1 cellular context compared by ENCODE assay signal in the genomic region with DNA sequence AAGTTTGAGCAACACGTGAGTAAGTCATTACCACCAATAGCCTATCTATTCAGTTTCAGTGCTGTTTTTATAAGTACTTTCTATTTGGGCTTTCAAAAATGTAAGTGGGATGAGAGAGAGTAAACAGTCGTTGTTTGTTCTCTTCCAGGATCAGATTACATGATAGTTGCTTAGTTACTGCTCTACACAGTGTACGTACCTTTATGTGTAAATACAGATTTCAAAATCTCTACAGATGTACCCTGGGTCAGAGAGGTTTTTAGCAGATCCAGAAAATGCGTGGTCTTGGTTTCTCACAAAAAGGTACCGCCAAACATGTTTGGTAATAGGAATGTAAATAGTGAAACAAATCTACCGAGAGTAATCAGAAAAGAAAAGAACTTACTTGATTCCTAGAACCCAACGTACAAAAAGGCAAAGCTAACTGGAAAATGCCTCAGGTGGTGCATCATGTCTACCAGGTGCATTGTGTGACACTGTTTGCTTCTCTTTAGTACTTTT.
A peak's percentile ranks its signal among the peaks of the same experiment; 100 is the strongest.
TF ChIP-seq lines count a peak whose summit lies in the region.

No MANE protein-coding gene starts in this region.

TF ChIP-seq in HepG2, 621 proteins besides CTCF, POLR2A, EP300 and RAD21 (continued from another document and continues in another):
- no peak for TF ChIP-seq ZSCAN20 (CRISPR knock-in tag; IDR thresholded peaks at IDR 0.05; ENCODE audit: borderline replicate concordance)
- TF ChIP-seq, protein P1, sequence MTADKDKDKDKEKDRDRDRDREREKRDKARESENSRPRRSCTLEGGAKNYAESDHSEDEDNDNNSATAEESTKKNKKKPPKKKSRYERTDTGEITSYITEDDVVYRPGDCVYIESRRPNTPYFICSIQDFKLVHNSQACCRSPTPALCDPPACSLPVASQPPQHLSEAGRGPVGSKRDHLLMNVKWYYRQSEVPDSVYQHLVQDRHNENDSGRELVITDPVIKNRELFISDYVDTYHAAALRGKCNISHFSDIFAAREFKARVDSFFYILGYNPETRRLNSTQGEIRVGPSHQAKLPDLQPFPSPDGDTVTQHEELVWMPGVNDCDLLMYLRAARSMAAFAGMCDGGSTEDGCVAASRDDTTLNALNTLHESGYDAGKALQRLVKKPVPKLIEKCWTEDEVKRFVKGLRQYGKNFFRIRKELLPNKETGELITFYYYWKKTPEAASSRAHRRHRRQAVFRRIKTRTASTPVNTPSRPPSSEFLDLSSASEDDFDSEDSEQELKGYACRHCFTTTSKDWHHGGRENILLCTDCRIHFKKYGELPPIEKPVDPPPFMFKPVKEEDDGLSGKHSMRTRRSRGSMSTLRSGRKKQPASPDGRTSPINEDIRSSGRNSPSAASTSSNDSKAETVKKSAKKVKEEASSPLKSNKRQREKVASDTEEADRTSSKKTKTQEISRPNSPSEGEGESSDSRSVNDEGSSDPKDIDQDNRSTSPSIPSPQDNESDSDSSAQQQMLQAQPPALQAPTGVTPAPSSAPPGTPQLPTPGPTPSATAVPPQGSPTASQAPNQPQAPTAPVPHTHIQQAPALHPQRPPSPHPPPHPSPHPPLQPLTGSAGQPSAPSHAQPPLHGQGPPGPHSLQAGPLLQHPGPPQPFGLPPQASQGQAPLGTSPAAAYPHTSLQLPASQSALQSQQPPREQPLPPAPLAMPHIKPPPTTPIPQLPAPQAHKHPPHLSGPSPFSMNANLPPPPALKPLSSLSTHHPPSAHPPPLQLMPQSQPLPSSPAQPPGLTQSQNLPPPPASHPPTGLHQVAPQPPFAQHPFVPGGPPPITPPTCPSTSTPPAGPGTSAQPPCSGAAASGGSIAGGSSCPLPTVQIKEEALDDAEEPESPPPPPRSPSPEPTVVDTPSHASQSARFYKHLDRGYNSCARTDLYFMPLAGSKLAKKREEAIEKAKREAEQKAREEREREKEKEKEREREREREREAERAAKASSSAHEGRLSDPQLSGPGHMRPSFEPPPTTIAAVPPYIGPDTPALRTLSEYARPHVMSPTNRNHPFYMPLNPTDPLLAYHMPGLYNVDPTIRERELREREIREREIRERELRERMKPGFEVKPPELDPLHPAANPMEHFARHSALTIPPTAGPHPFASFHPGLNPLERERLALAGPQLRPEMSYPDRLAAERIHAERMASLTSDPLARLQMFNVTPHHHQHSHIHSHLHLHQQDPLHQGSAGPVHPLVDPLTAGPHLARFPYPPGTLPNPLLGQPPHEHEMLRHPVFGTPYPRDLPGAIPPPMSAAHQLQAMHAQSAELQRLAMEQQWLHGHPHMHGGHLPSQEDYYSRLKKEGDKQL (CRISPR knock-in tag; IDR thresholded peaks at IDR 0.05; ENCODE audit: low read depth) = 0 out of 2 replicates have a peak, but pooled peaks have one; percentile 53
- TF ChIP-seq, protein P2, sequence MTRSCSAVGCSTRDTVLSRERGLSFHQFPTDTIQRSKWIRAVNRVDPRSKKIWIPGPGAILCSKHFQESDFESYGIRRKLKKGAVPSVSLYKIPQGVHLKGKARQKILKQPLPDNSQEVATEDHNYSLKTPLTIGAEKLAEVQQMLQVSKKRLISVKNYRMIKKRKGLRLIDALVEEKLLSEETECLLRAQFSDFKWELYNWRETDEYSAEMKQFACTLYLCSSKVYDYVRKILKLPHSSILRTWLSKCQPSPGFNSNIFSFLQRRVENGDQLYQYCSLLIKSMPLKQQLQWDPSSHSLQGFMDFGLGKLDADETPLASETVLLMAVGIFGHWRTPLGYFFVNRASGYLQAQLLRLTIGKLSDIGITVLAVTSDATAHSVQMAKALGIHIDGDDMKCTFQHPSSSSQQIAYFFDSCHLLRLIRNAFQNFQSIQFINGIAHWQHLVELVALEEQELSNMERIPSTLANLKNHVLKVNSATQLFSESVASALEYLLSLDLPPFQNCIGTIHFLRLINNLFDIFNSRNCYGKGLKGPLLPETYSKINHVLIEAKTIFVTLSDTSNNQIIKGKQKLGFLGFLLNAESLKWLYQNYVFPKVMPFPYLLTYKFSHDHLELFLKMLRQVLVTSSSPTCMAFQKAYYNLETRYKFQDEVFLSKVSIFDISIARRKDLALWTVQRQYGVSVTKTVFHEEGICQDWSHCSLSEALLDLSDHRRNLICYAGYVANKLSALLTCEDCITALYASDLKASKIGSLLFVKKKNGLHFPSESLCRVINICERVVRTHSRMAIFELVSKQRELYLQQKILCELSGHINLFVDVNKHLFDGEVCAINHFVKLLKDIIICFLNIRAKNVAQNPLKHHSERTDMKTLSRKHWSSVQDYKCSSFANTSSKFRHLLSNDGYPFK (CRISPR knock-in tag; IDR thresholded peaks at IDR 0.05; ENCODE audit: borderline replicate concordance) = no peak
- peak; percentile 77; the same call in 1 of the 2 replicates for TF ChIP-seq GATA4 (IDR thresholded peaks at IDR 0.05; ENCODE audit: borderline replicate concordance, low read depth)
- TF ChIP-seq BCL6 (CRISPR knock-in tag; IDR thresholded peaks at IDR 0.05) = peak; percentile 87
- peak; percentile 63; the same call in 1 of the 2 replicates for TF ChIP-seq NCOR1 (IDR thresholded peaks at IDR 0.05; ENCODE audit: borderline replicate concordance, low read length)
- TF ChIP-seq NFIB (CRISPR knock-in tag; IDR thresholded peaks at IDR 0.05; ENCODE audit: borderline replicate concordance) = no peak
- TF ChIP-seq, protein P3, sequence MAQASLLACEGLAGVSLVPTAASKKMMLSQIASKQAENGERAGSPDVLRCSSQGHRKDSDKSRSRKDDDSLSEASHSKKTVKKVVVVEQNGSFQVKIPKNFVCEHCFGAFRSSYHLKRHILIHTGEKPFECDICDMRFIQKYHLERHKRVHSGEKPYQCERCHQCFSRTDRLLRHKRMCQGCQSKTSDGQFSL (CRISPR knock-in tag; IDR thresholded peaks at IDR 0.05) = no peak
- TF ChIP-seq KAT7 (CRISPR knock-in tag; IDR thresholded peaks at IDR 0.05; ENCODE audit: borderline replicate concordance) = no peak
- TF ChIP-seq, protein P4, sequence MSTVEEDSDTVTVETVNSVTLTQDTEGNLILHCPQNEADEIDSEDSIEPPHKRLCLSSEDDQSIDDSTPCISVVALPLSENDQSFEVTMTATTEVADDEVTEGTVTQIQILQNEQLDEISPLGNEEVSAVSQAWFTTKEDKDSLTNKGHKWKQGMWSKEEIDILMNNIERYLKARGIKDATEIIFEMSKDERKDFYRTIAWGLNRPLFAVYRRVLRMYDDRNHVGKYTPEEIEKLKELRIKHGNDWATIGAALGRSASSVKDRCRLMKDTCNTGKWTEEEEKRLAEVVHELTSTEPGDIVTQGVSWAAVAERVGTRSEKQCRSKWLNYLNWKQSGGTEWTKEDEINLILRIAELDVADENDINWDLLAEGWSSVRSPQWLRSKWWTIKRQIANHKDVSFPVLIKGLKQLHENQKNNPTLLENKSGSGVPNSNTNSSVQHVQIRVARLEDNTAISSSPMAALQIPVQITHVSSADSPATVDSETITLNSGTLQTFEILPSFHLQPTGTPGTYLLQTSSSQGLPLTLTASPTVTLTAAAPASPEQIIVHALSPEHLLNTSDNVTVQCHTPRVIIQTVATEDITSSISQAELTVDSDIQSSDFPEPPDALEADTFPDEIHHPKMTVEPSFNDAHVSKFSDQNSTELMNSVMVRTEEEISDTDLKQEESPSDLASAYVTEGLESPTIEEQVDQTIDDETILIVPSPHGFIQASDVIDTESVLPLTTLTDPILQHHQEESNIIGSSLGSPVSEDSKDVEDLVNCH (CRISPR knock-in tag; IDR thresholded peaks at IDR 0.05) = no peak
- TF ChIP-seq ZNF75D (CRISPR knock-in tag; IDR thresholded peaks at IDR 0.05; ENCODE audit: borderline replicate concordance) = no peak
- TF ChIP-seq, protein P5, sequence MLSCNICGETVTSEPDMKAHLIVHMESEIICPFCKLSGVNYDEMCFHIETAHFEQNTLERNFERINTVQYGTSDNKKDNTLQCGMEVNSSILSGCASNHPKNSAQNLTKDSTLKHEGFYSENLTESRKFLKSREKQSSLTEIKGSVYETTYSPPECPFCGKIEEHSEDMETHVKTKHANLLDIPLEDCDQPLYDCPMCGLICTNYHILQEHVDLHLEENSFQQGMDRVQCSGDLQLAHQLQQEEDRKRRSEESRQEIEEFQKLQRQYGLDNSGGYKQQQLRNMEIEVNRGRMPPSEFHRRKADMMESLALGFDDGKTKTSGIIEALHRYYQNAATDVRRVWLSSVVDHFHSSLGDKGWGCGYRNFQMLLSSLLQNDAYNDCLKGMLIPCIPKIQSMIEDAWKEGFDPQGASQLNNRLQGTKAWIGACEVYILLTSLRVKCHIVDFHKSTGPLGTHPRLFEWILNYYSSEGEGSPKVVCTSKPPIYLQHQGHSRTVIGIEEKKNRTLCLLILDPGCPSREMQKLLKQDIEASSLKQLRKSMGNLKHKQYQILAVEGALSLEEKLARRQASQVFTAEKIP (CRISPR knock-in tag; IDR thresholded peaks at IDR 0.05; ENCODE audit: borderline replicate concordance) = no peak
- peak; percentile 90 for TF ChIP-seq HMG20A (CRISPR knock-in tag; IDR thresholded peaks at IDR 0.05; ENCODE audit: borderline replicate concordance)
- TF ChIP-seq, protein P6, sequence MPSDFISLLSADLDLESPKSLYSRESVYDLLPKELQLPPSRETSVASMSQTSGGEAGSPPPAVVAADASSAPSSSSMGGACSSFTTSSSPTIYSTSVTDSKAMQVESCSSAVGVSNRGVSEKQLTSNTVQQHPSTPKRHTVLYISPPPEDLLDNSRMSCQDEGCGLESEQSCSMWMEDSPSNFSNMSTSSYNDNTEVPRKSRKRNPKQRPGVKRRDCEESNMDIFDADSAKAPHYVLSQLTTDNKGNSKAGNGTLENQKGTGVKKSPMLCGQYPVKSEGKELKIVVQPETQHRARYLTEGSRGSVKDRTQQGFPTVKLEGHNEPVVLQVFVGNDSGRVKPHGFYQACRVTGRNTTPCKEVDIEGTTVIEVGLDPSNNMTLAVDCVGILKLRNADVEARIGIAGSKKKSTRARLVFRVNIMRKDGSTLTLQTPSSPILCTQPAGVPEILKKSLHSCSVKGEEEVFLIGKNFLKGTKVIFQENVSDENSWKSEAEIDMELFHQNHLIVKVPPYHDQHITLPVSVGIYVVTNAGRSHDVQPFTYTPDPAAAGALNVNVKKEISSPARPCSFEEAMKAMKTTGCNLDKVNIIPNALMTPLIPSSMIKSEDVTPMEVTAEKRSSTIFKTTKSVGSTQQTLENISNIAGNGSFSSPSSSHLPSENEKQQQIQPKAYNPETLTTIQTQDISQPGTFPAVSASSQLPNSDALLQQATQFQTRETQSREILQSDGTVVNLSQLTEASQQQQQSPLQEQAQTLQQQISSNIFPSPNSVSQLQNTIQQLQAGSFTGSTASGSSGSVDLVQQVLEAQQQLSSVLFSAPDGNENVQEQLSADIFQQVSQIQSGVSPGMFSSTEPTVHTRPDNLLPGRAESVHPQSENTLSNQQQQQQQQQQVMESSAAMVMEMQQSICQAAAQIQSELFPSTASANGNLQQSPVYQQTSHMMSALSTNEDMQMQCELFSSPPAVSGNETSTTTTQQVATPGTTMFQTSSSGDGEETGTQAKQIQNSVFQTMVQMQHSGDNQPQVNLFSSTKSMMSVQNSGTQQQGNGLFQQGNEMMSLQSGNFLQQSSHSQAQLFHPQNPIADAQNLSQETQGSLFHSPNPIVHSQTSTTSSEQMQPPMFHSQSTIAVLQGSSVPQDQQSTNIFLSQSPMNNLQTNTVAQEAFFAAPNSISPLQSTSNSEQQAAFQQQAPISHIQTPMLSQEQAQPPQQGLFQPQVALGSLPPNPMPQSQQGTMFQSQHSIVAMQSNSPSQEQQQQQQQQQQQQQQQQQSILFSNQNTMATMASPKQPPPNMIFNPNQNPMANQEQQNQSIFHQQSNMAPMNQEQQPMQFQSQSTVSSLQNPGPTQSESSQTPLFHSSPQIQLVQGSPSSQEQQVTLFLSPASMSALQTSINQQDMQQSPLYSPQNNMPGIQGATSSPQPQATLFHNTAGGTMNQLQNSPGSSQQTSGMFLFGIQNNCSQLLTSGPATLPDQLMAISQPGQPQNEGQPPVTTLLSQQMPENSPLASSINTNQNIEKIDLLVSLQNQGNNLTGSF (CRISPR knock-in tag; IDR thresholded peaks at IDR 0.05) = no peak
- TF ChIP-seq, protein P7, sequence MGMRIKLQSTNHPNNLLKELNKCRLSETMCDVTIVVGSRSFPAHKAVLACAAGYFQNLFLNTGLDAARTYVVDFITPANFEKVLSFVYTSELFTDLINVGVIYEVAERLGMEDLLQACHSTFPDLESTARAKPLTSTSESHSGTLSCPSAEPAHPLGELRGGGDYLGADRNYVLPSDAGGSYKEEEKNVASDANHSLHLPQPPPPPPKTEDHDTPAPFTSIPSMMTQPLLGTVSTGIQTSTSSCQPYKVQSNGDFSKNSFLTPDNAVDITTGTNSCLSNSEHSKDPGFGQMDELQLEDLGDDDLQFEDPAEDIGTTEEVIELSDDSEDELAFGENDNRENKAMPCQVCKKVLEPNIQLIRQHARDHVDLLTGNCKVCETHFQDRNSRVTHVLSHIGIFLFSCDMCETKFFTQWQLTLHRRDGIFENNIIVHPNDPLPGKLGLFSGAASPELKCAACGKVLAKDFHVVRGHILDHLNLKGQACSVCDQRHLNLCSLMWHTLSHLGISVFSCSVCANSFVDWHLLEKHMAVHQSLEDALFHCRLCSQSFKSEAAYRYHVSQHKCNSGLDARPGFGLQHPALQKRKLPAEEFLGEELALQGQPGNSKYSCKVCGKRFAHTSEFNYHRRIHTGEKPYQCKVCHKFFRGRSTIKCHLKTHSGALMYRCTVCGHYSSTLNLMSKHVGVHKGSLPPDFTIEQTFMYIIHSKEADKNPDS (CRISPR knock-in tag; IDR thresholded peaks at IDR 0.05) = no peak
- 0 out of 2 replicates have a peak, but pooled peaks have one; percentile 16 for TF ChIP-seq ZNF205 (CRISPR knock-in tag; IDR thresholded peaks at IDR 0.05)
- TF ChIP-seq SAP130 (CRISPR knock-in tag; IDR thresholded peaks at IDR 0.05; ENCODE audit: low read depth) = peak; percentile 60
- no peak for TF ChIP-seq AGO2 (optimal IDR thresholded peaks at IDR 0.05; ENCODE audit: low read depth, low read length)
- TF ChIP-seq ZSCAN22 (CRISPR knock-in tag; IDR thresholded peaks at IDR 0.05) = no peak
- TF ChIP-seq TCF7L2 (IDR thresholded peaks at IDR 0.05; ENCODE audit: low read depth, low read length) = peak; percentile 65; the same call in 1 of the 2 replicates
- TF ChIP-seq, protein P8, sequence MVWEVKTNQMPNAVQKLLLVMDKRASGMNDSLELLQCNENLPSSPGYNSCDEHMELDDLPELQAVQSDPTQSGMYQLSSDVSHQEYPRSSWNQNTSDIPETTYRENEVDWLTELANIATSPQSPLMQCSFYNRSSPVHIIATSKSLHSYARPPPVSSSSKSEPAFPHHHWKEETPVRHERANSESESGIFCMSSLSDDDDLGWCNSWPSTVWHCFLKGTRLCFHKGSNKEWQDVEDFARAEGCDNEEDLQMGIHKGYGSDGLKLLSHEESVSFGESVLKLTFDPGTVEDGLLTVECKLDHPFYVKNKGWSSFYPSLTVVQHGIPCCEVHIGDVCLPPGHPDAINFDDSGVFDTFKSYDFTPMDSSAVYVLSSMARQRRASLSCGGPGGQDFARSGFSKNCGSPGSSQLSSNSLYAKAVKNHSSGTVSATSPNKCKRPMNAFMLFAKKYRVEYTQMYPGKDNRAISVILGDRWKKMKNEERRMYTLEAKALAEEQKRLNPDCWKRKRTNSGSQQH (CRISPR knock-in tag; IDR thresholded peaks at IDR 0.05; ENCODE audit: low read depth) = 0 out of 2 replicates have a peak, but pooled peaks have one; percentile 8
- peak; percentile 73 for TF ChIP-seq RARA (CRISPR knock-in tag; IDR thresholded peaks at IDR 0.05)
